Comparison of ENCODE assay signal across 1 cellular context in genomic region chr1:109901106-109901505, GRCh38.
TF ChIP-seq lines count a peak whose summit lies in the region.

No MANE protein-coding gene starts in this region.

TF ChIP-seq in K562, 482 proteins besides CTCF, POLR2A, EP300 and RAD21 (continued from another document):
- TF ChIP-seq ZNF197 (CRISPR knock-in tag; IDR thresholded peaks at IDR 0.05; ENCODE audit: low read depth) (peak; percentile 47; the same call in 1 of the 2 replicates), CSDE1 (IDR thresholded peaks at IDR 0.05) (no peak), ZKSCAN8 (CRISPR knock-in tag; IDR thresholded peaks at IDR 0.05) (peak; percentile 30; the same call in 1 of the 2 replicates), KDM5B (IDR thresholded peaks at IDR 0.05; ENCODE audit: insufficient replicate concordance, low read depth, low read length) (peak; percentile 26), ZFP1 (CRISPR knock-in tag; IDR thresholded peaks at IDR 0.05) (no peak), LARP7 (IDR thresholded peaks at IDR 0.05) (no peak)
- TF ChIP-seq, protein P1, sequence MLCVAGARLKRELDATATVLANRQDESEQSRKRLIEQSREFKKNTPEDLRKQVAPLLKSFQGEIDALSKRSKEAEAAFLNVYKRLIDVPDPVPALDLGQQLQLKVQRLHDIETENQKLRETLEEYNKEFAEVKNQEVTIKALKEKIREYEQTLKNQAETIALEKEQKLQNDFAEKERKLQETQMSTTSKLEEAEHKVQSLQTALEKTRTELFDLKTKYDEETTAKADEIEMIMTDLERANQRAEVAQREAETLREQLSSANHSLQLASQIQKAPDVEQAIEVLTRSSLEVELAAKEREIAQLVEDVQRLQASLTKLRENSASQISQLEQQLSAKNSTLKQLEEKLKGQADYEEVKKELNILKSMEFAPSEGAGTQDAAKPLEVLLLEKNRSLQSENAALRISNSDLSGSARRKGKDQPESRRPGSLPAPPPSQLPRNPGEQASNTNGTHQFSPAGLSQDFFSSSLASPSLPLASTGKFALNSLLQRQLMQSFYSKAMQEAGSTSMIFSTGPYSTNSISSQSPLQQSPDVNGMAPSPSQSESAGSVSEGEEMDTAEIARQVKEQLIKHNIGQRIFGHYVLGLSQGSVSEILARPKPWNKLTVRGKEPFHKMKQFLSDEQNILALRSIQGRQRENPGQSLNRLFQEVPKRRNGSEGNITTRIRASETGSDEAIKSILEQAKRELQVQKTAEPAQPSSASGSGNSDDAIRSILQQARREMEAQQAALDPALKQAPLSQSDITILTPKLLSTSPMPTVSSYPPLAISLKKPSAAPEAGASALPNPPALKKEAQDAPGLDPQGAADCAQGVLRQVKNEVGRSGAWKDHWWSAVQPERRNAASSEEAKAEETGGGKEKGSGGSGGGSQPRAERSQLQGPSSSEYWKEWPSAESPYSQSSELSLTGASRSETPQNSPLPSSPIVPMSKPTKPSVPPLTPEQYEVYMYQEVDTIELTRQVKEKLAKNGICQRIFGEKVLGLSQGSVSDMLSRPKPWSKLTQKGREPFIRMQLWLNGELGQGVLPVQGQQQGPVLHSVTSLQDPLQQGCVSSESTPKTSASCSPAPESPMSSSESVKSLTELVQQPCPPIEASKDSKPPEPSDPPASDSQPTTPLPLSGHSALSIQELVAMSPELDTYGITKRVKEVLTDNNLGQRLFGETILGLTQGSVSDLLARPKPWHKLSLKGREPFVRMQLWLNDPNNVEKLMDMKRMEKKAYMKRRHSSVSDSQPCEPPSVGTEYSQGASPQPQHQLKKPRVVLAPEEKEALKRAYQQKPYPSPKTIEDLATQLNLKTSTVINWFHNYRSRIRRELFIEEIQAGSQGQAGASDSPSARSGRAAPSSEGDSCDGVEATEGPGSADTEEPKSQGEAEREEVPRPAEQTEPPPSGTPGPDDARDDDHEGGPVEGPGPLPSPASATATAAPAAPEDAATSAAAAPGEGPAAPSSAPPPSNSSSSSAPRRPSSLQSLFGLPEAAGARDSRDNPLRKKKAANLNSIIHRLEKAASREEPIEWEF (CRISPR knock-in tag; IDR thresholded peaks at IDR 0.05): peak; percentile 53; the same call in 1 of the 2 replicates
